In the genomic region with DNA sequence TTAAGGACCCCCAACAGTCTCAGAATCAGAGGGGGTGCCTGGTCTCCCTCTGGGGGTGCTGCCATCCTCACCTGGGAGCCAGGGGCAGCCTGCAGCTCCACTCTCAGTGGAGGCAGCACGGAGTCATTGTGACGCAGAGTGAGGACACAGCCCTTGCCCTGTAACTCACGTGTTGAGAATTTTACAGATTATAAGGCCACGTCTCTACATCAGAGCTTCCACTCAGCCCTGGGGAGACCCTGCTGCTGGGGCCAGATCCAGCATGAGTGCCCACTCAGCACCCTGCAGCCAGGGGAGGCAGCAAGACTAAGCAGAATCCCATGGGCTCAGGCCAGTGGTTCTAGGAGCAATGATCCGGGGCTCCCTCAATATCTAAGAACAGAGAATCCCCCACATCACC, we compare ENCODE assay signal across 11 cellular contexts.
DNase-seq lines count a peak whose midpoint lies in the region; ATAC-seq, FAIRE-seq and TF ChIP-seq lines count a peak whose summit lies in the region.
"Had no signal": no experiment of that assay in that cellular context is flagged by ENCODE, and none has a peak within 500 bp of the region (broad histone marks: within the 10 kb centered on the region; RNA-seq: fewer than 3 reads in every experiment).

No MANE protein-coding gene starts in this region.

- no peak overlapping the region for H3K4me3 ChIP-seq in HepG2 (replicated peaks in 1 of 3; ENCODE audit: insufficient read depth in 1 of 3, low read depth in 2 of 3, low read length in 3 of 3)
- no peak overlapping the region for H3K4me3 ChIP-seq in trophoblast cell (ENCODE audit: low read depth, low read length)
- H3K4me3 ChIP-seq in CD8-positive, alpha-beta T cell (ENCODE audit: low read depth, low read length) = no peak overlapping the region
- H3K4me3 ChIP-seq: A549 had no signal

- no peak for TF ChIP-seq RAD21 in HepG2 (CRISPR knock-in tag; IDR thresholded peaks at IDR 0.05)

- in situ Hi-C loops in HepG2 (cut with HindIII; ENCODE audit: extremely low pct_ligation_motif_present, low pct_unique_long_range_greater_than_20kb) = no loop called here

- no peak overlapping the region for H2AK5ac ChIP-seq in trophoblast cell (ENCODE audit: low read length)

- no peaks in the 10 kb centered on the region for H3K27me3 ChIP-seq in HepG2 (ENCODE audit: control insufficient read depth in 1 of 2, insufficient read depth in 2 of 2, low read length in 2 of 2)
- H3K27me3 ChIP-seq in trophoblast cell (ENCODE audit: insufficient read depth, low read length) = no peaks in the 10 kb centered on the region
- no peaks in the 10 kb centered on the region for H3K27me3 ChIP-seq in CD8-positive, alpha-beta T cell (ENCODE audit: insufficient read depth, low read length)
- H3K27me3 ChIP-seq: BE2C had no signal

- peaks cover 52% of the 10 kb centered on the region for H3K4me1 ChIP-seq in HepG2 (ENCODE audit: insufficient read depth, low read length)
- peaks cover 0 to 6% of the 10 kb centered on the region in 2 experiments for H3K4me1 ChIP-seq in trophoblast cell (ENCODE audit: control insufficient read depth in 1 of 2, insufficient read depth in 2 of 2, low read length in 2 of 2)
- H3K4me1 ChIP-seq in CD8-positive, alpha-beta T cell (ENCODE audit: insufficient read depth, low read length) = no peaks in the 10 kb centered on the region
- H3K4me1 ChIP-seq: A549, BE2C had no signal

- no peak for FAIRE-seq in HepG2 (lab: Jason Lieb, UNC)
- FAIRE-seq: A549 had no signal

- no peak overlapping the region for H3K27ac ChIP-seq in HepG2 (ENCODE audit: extremely low read length, insufficient read depth, low read length)
- H3K27ac ChIP-seq in trophoblast cell (ENCODE audit: low read depth, low read length) = no peak overlapping the region
- no peak overlapping the region for H3K27ac ChIP-seq in CD8-positive, alpha-beta T cell (ENCODE audit: low read depth, low read length)
- H3K27ac ChIP-seq: A549 had no signal

- no peak overlapping the region for H2BK120ac ChIP-seq in trophoblast cell (ENCODE audit: insufficient read depth, low read length, poor library complexity)

- peaks cover 0 to 13% (median 0%) of the 10 kb centered on the region in 5 experiments for H3K9me3 Mint-ChIP-seq in brain
- no peaks in the 10 kb centered on the region for H3K9me3 Mint-ChIP-seq in activated CD4-positive, alpha-beta memory T cell treated with anti-CD3 and anti-CD28 coated beads for 36 hours
- no peaks in the 10 kb centered on the region for H3K9me3 Mint-ChIP-seq in CD8-positive, alpha-beta T cell

- no peak overlapping the region for H2BK5ac ChIP-seq in trophoblast cell (ENCODE audit: low read depth, low read length, poor library complexity)

- no peak overlapping the region for H3K23ac ChIP-seq in trophoblast cell (ENCODE audit: low read length)

- H3K79me2 ChIP-seq in HepG2 (ENCODE audit: insufficient read depth, low read length) = no peaks in the 10 kb centered on the region
- no peaks in the 10 kb centered on the region for H3K79me2 ChIP-seq in trophoblast cell (ENCODE audit: control insufficient read depth, insufficient read depth, low read length, poor library complexity)

- H3K36me3 Mint-ChIP-seq in brain = no peaks in the 10 kb centered on the region
- no peaks in the 10 kb centered on the region for H3K36me3 Mint-ChIP-seq in activated CD4-positive, alpha-beta memory T cell treated with anti-CD3 and anti-CD28 coated beads for 36 hours
- H3K36me3 Mint-ChIP-seq in CD8-positive, alpha-beta T cell = no peaks in the 10 kb centered on the region
- H3K36me3 Mint-ChIP-seq: IgD-negative memory B cell had no signal

- intact Hi-C loops in HepG2 (cut with micrococcal nuclease; ENCODE audit: unreplicated experiment) = no loop called here
- intact Hi-C loops in activated CD4-positive, alpha-beta memory T cell treated with anti-CD3 and anti-CD28 coated beads for 36 hours (cut with micrococcal nuclease) = no loop called here
- intact Hi-C loops in CD8-positive, alpha-beta T cell (cut with DNase I, micrococcal nuclease) = no loop called here

- H4K20me1 ChIP-seq in HepG2 (ENCODE audit: insufficient read depth, low read length) = no peaks in the 10 kb centered on the region

- WGBS in HepG2 (ENCODE audit: low lambda C conversion rate) = 96% methylated on average over 5 of the region's 5 CpGs
- no CpG with 5 or more reads among the region's 5 CpGs for WGBS in trophoblast cell (ENCODE audit: extremely low coverage, insufficient coverage, insufficient read length)

- H2BK12ac ChIP-seq in trophoblast cell (ENCODE audit: low read length) = no peak overlapping the region

- H4K8ac ChIP-seq in trophoblast cell (ENCODE audit: low read depth, low read length) = no peak overlapping the region

- H3K27ac Mint-ChIP-seq in brain = peak overlapping the region in 3 of 5 experiments; percentile 72 to 99 (median 83)
- H3K27ac Mint-ChIP-seq in activated CD4-positive, alpha-beta memory T cell treated with anti-CD3 and anti-CD28 coated beads for 36 hours = no peak overlapping the region
- H3K27ac Mint-ChIP-seq in CD8-positive, alpha-beta T cell = no peak overlapping the region
- H3K27ac Mint-ChIP-seq: IgD-negative memory B cell had no signal

- TF ChIP-seq CTCF in brain (conservative IDR thresholded peaks at IDR 0.05) = no peak
- TF ChIP-seq CTCF in HepG2 (CRISPR knock-in tag; IDR thresholded peaks at IDR 0.05) = no peak
- no peak for TF ChIP-seq CTCF in CD8-positive, alpha-beta T cell (IDR thresholded peaks at IDR 0.05)

- CTCF ChIA-PET in HepG2 (lab: Yijun Ruan, JAX; ENCODE audit: low intra/inter-chr PET ratio, low total read pairs) = no interaction called here
- CTCF ChIA-PET in activated CD4-positive, alpha-beta memory T cell treated with anti-CD3 and anti-CD28 coated beads for 36 hours (lab: Charles Lee) = no interaction called here
- CTCF ChIA-PET in CD8-positive, alpha-beta T cell (lab: Charles Lee) = interaction anchor here (0.6 kb wide), 1 partner anchor 1733 kb away, joined by 3 read pairs; no protein-coding TSS in a partner anchor

- DNase-seq in HepG2 (ENCODE audit: low spot score) = no peak
- DNase-seq in trophoblast cell = no peak
- no peak for DNase-seq in activated CD4-positive, alpha-beta memory T cell treated with anti-CD3 and anti-CD28 coated beads for 36 hours
- DNase-seq in activated T-cell treated with anti-CD3 and anti-CD28 coated beads, Interleukin-2, amount 50 U/mL, for 1 hour = no peak
- no peak for DNase-seq in CD8-positive, alpha-beta T cell
- DNase-seq: BE2C, DMS53 had no signal

- no peak overlapping the region for H4K12ac ChIP-seq in trophoblast cell (ENCODE audit: low read depth, low read length)

- H3K36me3 ChIP-seq in HepG2 (replicated peaks in 1 of 2; ENCODE audit: control insufficient read depth in 1 of 2, insufficient read depth in 2 of 2, low read length in 2 of 2) (no peaks in the 10 kb centered on the region), trophoblast cell (ENCODE audit: control insufficient read depth in 1 of 2, insufficient read depth in 2 of 2, low read length in 2 of 2) (no peaks in the 10 kb centered on the region)
- H3K36me3 ChIP-seq in CD8-positive, alpha-beta T cell (ENCODE audit: insufficient read depth, low read length) = no peaks in the 10 kb centered on the region
- H3K36me3 ChIP-seq: BE2C had no signal

- peak overlapping the region; percentile 2 for H4K91ac ChIP-seq in trophoblast cell (ENCODE audit: low read depth, low read length)

- H3K9me3 ChIP-seq in HepG2 (ENCODE audit: low read length) (no peaks in the 10 kb centered on the region), trophoblast cell (ENCODE audit: insufficient read depth, low read depth, low read length) (peaks cover 3% of the 10 kb centered on the region)
- no peaks in the 10 kb centered on the region for H3K9me3 ChIP-seq in CD8-positive, alpha-beta T cell (ENCODE audit: low read length)
- H3K9me3 ChIP-seq: A549, BE2C had no signal

- peaks cover 79% of the 10 kb centered on the region for H3K4me1 Mint-ChIP-seq in brain
- H3K4me1 Mint-ChIP-seq in activated CD4-positive, alpha-beta memory T cell treated with anti-CD3 and anti-CD28 coated beads for 36 hours (ENCODE audit: low read depth) = no peaks in the 10 kb centered on the region
- peaks cover 4% of the 10 kb centered on the region for H3K4me1 Mint-ChIP-seq in CD8-positive, alpha-beta T cell (ENCODE audit: low read depth)

- H3K4me2 ChIP-seq in HepG2 (ENCODE audit: low read depth, low read length) (no peak overlapping the region), trophoblast cell (ENCODE audit: low read length) (no peak overlapping the region)
- H3K4me2 ChIP-seq: A549 had no signal

- H3K27me3 Mint-ChIP-seq in brain = peaks cover 6% of the 10 kb centered on the region
- H3K27me3 Mint-ChIP-seq in activated CD4-positive, alpha-beta memory T cell treated with anti-CD3 and anti-CD28 coated beads for 36 hours = peaks cover 30% of the 10 kb centered on the region
- H3K27me3 Mint-ChIP-seq in CD8-positive, alpha-beta T cell (ENCODE audit: low read depth) = peaks cover 21% of the 10 kb centered on the region

- TF ChIP-seq EP300 in HepG2 (IDR thresholded peaks at IDR 0.05; ENCODE audit: low read depth in 2 of 2, low read length in 2 of 2) = no peak
- TF ChIP-seq EP300 in HepG2 (CRISPR knock-in tag; IDR thresholded peaks at IDR 0.05; ENCODE audit: borderline replicate concordance) = no peak

- no peak overlapping the region for H3K18ac ChIP-seq in trophoblast cell (ENCODE audit: low read length)

- ATAC-seq in HepG2 = no peak; the same call in 2 of the 3 replicates
- no peak for ATAC-seq in CD8-positive, alpha-beta T cell
- ATAC-seq: A549, HCT116 had no signal

- H3K79me1 ChIP-seq in trophoblast cell (ENCODE audit: low read length) = peaks cover 2% of the 10 kb centered on the region

- TF ChIP-seq POLR2A in HepG2 (IDR thresholded peaks at IDR 0.05; ENCODE audit: insufficient read depth in 1 of 2, low read depth in 2 of 2, low read length in 2 of 2) = no peak

- H2AFZ ChIP-seq in HepG2 (ENCODE audit: low read length) (no peak overlapping the region), trophoblast cell (ENCODE audit: insufficient read depth, low read length, poor library complexity) (no peak overlapping the region)

- H3K14ac ChIP-seq in trophoblast cell (ENCODE audit: low read length) = no peak overlapping the region

- H3K4ac ChIP-seq in trophoblast cell (ENCODE audit: low read depth, low read length) = no peak overlapping the region

- no peak overlapping the region for H3K9ac ChIP-seq in HepG2 (ENCODE audit: insufficient read depth, low read depth, low read length)
- H3K9ac ChIP-seq in trophoblast cell (ENCODE audit: low read length) = no peak overlapping the region

- POLR2A ChIA-PET in HepG2 (lab: Yijun Ruan, JAX) = interaction anchor here (1.3 kb wide), 1 partner anchor 11 kb away, joined by 3 read pairs; no protein-coding TSS in a partner anchor
- POLR2A ChIA-PET in activated CD4-positive, alpha-beta memory T cell treated with anti-CD3 and anti-CD28 coated beads for 36 hours (lab: Charles Lee) = no interaction called here
- POLR2A ChIA-PET in CD8-positive, alpha-beta T cell (lab: Charles Lee) = no interaction called here

- H3K4me3 Mint-ChIP-seq in brain = no peak overlapping the region
- H3K4me3 Mint-ChIP-seq in activated CD4-positive, alpha-beta memory T cell treated with anti-CD3 and anti-CD28 coated beads for 36 hours = no peak overlapping the region
- no peak overlapping the region for H3K4me3 Mint-ChIP-seq in CD8-positive, alpha-beta T cell
- H3K4me3 Mint-ChIP-seq: IgD-negative memory B cell had no signal

- no TSS peak for BruUV-seq in HepG2 (replicated peaks; lab: Mats Ljungman, UMichigan)

TF ChIP-seq in HepG2, 621 proteins besides CTCF, POLR2A, EP300 and RAD21 (continues in another document):
- no peak for TF ChIP-seq ZNF138 (CRISPR knock-in tag; IDR thresholded peaks at IDR 0.05; ENCODE audit: low read depth)

Comparison
In these comparisons a context has a peak if more than half of its experiments do, and no peak if none do; other contexts are left out.
1. H3K27ac Mint-ChIP-seq: peak in brain (3 of 5); none in activated CD4-positive, alpha-beta memory T cell treated with anti-CD3 and anti-CD28 coated beads for 36 hours (single experiment) and CD8-positive, alpha-beta T cell (single experiment).